In the genomic region with DNA sequence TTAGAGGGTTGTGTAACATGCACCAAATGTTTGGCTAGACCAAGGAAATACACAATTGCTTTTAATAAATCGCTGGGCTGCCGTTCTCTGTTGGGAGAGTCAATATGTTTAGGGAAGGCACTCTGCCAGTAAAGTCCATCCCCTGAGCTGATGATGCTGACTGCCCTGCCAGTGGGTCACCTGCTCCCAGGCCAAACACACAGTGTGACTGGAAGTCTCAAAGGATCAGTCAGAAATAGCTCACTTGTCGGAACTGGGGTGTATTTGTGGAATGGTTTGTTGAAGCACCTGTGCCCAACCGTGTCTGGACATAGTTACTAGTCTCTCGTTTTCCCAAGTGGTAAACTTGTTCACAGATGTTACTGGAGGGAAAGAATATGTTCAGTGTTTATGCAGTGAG, we compare ENCODE assay signal across 1 cellular context.
TF ChIP-seq lines count a peak whose summit lies in the region.

No MANE protein-coding gene starts in this region.

TF ChIP-seq in GM23338, 12 proteins besides CTCF, POLR2A, EP300 and RAD21 (continued from another document):
- TF ChIP-seq ZNF462 (CRISPR knock-in tag; IDR thresholded peaks at IDR 0.05) (no peak), EZH2 (IDR thresholded peaks at IDR 0.05; ENCODE audit: low read depth, unreplicated experiment) (no peak), REST (IDR thresholded peaks at IDR 0.05; ENCODE audit: unreplicated experiment) (no peak), STAT1 (IDR thresholded peaks at IDR 0.05; ENCODE audit: unreplicated experiment) (no peak), POLR2AphosphoS5 (IDR thresholded peaks at IDR 0.05; ENCODE audit: low read depth) (no peak), ZNF331 (CRISPR knock-in tag; IDR thresholded peaks at IDR 0.05; ENCODE audit: low read depth) (no peak), EZH2phosphoT487 (IDR thresholded peaks at IDR 0.05; ENCODE audit: unreplicated experiment) (no peak)
TF ChIP-seq in GM23338: peak in this region for 0.
